In the genomic region with DNA sequence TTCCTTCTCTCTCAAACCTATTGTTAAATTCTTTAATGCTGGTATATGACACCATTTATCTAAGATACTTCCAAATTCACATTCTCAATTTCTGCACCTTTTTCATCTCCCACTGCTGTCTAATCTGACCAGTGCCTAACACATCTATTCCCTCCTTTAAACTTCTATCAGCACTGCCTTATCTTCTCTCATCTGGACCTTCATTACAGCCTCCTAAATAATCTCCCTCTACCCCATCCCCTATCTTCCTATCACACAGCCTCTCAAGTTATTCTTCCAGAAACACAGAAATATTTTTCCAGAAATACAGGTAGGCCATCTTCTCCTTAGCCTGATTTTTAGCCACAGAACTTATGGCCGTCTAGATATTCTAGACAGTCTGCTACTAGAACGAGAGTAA, we compare ENCODE assay signal across 2 cellular contexts.
A peak's percentile ranks its signal among the peaks of the same experiment; 100 is the strongest.
TF ChIP-seq lines count a peak whose summit lies in the region.

No MANE protein-coding gene starts in this region.

TF ChIP-seq in K562, 482 proteins besides CTCF, POLR2A, EP300 and RAD21:
- TF ChIP-seq, protein P1, sequence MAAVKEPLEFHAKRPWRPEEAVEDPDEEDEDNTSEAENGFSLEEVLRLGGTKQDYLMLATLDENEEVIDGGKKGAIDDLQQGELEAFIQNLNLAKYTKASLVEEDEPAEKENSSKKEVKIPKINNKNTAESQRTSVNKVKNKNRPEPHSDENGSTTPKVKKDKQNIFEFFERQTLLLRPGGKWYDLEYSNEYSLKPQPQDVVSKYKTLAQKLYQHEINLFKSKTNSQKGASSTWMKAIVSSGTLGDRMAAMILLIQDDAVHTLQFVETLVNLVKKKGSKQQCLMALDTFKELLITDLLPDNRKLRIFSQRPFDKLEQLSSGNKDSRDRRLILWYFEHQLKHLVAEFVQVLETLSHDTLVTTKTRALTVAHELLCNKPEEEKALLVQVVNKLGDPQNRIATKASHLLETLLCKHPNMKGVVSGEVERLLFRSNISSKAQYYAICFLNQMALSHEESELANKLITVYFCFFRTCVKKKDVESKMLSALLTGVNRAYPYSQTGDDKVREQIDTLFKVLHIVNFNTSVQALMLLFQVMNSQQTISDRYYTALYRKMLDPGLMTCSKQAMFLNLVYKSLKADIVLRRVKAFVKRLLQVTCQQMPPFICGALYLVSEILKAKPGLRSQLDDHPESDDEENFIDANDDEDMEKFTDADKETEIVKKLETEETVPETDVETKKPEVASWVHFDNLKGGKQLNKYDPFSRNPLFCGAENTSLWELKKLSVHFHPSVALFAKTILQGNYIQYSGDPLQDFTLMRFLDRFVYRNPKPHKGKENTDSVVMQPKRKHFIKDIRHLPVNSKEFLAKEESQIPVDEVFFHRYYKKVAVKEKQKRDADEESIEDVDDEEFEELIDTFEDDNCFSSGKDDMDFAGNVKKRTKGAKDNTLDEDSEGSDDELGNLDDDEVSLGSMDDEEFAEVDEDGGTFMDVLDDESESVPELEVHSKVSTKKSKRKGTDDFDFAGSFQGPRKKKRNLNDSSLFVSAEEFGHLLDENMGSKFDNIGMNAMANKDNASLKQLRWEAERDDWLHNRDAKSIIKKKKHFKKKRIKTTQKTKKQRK (IDR thresholded peaks at IDR 0.05; ENCODE audit: borderline replicate concordance, low read depth, low read length) = no peak
- peak; percentile 50; the same call in 1 of the 2 replicates for TF ChIP-seq TAL1 (IDR thresholded peaks at IDR 0.05)
- TF ChIP-seq CBFA2T3 (IDR thresholded peaks at IDR 0.05) = peak; percentile 71
- peak; percentile 41; the same call in 1 of the 2 replicates for TF ChIP-seq SMARCA4 (IDR thresholded peaks at IDR 0.05)
- TF ChIP-seq MTA2 (IDR thresholded peaks at IDR 0.05; ENCODE audit: low read depth) = peak; percentile 37; the same call in 1 of the 2 replicates
- TF ChIP-seq ETS2 (tag; IDR thresholded peaks at IDR 0.05; ENCODE audit: borderline replicate concordance, poor library complexity, severe bottlenecking) = no peak
- TF ChIP-seq TEAD4 (IDR thresholded peaks at IDR 0.05; ENCODE audit: low read length) = 0 out of 2 replicates have a peak, but pooled peaks have one; percentile 21
- TF ChIP-seq TEAD4 (CRISPR knock-in tag; IDR thresholded peaks at IDR 0.05; ENCODE audit: borderline replicate concordance) = no peak
- peak; percentile 72 for TF ChIP-seq ARID1B (IDR thresholded peaks at IDR 0.05)
- TF ChIP-seq SMARCE1 (IDR thresholded peaks at IDR 0.05) = 0 out of 2 replicates have a peak, but pooled peaks have one; percentile 36
- peak; percentile 68 for TF ChIP-seq DPF2 (IDR thresholded peaks at IDR 0.05)
- TF ChIP-seq ZNF778 (CRISPR knock-in tag; IDR thresholded peaks at IDR 0.05) = no peak
- 0 out of 2 replicates have a peak, but pooled peaks have one; percentile 24 for TF ChIP-seq NCOR1 (IDR thresholded peaks at IDR 0.05)
- TF ChIP-seq GATA2 (CRISPR knock-in tag; IDR thresholded peaks at IDR 0.05) = no peak
- no peak for TF ChIP-seq ZBTB7A (IDR thresholded peaks at IDR 0.05; ENCODE audit: borderline replicate concordance, control insufficient read depth, low read depth, low read length)
- peak; percentile 41; the same call in 1 of the 2 replicates for TF ChIP-seq CTBP1 (IDR thresholded peaks at IDR 0.05; ENCODE audit: borderline replicate concordance)
- TF ChIP-seq ATF6 (CRISPR knock-in tag; IDR thresholded peaks at IDR 0.05) = no peak
- peak; percentile 14 for TF ChIP-seq MEIS2 (IDR thresholded peaks at IDR 0.05; ENCODE audit: partially characterized antibody)
- TF ChIP-seq NR1H2 (CRISPR knock-in tag; IDR thresholded peaks at IDR 0.05) = no peak

TF ChIP-seq in GM23338, 12 proteins besides CTCF, POLR2A, EP300 and RAD21:
- TF ChIP-seq REST (IDR thresholded peaks at IDR 0.05; ENCODE audit: unreplicated experiment) (no peak), POLR2AphosphoS5 (IDR thresholded peaks at IDR 0.05; ENCODE audit: low read depth) (no peak), EZH2phosphoT487 (IDR thresholded peaks at IDR 0.05; ENCODE audit: unreplicated experiment) (no peak), ZNF114 (CRISPR knock-in tag; IDR thresholded peaks at IDR 0.05) (no peak), EZH2 (IDR thresholded peaks at IDR 0.05; ENCODE audit: low read depth, unreplicated experiment) (no peak), JUNB (IDR thresholded peaks at IDR 0.05; ENCODE audit: unreplicated experiment) (no peak), STAT1 (IDR thresholded peaks at IDR 0.05; ENCODE audit: unreplicated experiment) (no peak), ZNF331 (CRISPR knock-in tag; IDR thresholded peaks at IDR 0.05; ENCODE audit: low read depth) (no peak), NANOG (IDR thresholded peaks at IDR 0.05; ENCODE audit: borderline replicate concordance) (no peak), CREB1 (CRISPR knock-in tag; IDR thresholded peaks at IDR 0.05; ENCODE audit: low read depth) (no peak)
- TF ChIP-seq, protein P2, sequence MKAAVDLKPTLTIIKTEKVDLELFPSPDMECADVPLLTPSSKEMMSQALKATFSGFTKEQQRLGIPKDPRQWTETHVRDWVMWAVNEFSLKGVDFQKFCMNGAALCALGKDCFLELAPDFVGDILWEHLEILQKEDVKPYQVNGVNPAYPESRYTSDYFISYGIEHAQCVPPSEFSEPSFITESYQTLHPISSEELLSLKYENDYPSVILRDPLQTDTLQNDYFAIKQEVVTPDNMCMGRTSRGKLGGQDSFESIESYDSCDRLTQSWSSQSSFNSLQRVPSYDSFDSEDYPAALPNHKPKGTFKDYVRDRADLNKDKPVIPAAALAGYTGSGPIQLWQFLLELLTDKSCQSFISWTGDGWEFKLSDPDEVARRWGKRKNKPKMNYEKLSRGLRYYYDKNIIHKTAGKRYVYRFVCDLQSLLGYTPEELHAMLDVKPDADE (IDR thresholded peaks at IDR 0.05) = no peak
- TF ChIP-seq, protein P3, sequence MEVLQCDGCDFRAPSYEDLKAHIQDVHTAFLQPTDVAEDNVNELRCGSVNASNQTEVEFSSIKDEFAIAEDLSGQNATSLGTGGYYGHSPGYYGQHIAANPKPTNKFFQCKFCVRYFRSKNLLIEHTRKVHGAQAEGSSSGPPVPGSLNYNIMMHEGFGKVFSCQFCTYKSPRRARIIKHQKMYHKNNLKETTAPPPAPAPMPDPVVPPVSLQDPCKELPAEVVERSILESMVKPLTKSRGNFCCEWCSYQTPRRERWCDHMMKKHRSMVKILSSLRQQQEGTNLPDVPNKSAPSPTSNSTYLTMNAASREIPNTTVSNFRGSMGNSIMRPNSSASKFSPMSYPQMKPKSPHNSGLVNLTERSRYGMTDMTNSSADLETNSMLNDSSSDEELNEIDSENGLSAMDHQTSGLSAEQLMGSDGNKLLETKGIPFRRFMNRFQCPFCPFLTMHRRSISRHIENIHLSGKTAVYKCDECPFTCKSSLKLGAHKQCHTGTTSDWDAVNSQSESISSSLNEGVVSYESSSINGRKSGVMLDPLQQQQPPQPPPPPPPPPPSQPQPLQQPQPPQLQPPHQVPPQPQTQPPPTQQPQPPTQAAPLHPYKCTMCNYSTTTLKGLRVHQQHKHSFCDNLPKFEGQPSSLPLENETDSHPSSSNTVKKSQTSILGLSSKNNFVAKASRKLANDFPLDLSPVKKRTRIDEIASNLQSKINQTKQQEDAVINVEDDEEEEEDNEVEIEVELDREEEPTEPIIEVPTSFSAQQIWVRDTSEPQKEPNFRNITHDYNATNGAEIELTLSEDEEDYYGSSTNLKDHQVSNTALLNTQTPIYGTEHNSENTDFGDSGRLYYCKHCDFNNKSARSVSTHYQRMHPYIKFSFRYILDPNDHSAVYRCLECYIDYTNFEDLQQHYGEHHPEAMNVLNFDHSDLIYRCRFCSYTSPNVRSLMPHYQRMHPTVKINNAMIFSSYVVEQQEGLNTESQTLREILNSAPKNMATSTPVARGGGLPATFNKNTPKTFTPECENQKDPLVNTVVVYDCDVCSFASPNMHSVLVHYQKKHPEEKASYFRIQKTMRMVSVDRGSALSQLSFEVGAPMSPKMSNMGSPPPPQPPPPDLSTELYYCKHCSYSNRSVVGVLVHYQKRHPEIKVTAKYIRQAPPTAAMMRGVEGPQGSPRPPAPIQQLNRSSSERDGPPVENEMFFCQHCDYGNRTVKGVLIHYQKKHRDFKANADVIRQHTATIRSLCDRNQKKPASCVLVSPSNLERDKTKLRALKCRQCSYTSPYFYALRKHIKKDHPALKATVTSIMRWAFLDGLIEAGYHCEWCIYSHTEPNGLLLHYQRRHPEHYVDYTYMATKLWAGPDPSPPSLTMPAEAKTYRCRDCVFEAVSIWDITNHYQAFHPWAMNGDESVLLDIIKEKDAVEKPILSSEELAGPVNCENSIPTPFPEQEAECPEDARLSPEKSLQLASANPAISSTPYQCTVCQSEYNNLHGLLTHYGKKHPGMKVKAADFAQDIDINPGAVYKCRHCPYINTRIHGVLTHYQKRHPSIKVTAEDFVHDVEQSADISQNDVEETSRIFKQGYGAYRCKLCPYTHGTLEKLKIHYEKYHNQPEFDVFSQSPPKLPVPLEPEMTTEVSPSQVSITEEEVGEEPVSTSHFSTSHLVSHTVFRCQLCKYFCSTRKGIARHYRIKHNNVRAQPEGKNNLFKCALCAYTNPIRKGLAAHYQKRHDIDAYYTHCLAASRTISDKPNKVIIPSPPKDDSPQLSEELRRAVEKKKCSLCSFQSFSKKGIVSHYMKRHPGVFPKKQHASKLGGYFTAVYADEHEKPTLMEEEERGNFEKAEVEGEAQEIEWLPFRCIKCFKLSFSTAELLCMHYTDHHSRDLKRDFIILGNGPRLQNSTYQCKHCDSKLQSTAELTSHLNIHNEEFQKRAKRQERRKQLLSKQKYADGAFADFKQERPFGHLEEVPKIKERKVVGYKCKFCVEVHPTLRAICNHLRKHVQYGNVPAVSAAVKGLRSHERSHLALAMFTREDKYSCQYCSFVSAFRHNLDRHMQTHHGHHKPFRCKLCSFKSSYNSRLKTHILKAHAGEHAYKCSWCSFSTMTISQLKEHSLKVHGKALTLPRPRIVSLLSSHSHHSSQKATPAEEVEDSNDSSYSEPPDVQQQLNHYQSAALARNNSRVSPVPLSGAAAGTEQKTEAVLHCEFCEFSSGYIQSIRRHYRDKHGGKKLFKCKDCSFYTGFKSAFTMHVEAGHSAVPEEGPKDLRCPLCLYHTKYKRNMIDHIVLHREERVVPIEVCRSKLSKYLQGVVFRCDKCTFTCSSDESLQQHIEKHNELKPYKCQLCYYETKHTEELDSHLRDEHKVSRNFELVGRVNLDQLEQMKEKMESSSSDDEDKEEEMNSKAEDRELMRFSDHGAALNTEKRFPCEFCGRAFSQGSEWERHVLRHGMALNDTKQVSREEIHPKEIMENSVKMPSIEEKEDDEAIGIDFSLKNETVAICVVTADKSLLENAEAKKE (CRISPR knock-in tag; IDR thresholded peaks at IDR 0.05) = no peak
